ENCODE assay signal across 8 cellular contexts in genomic region chr20:52150440-52151258, GRCh38. TPM values are rescaled to one million over a fixed set of nuclear protein-coding genes. Genes with fewer than 3 reads are reported as not detected.
DNase-seq lines count a peak whose midpoint lies in the region; ATAC-seq, FAIRE-seq and TF ChIP-seq lines count a peak whose summit lies in the region.

No MANE protein-coding gene starts in this region.

- peaks cover 2 to 26% of the 10 kb centered on the region in 2 donors for H3K36me3 ChIP-seq in psoas muscle (ENCODE audit: insufficient read depth in 1 of 2, low read depth in 1 of 2)

- H3K4me1 ChIP-seq in psoas muscle = no peaks in the 10 kb centered on the region

- H3K27ac ChIP-seq in psoas muscle = no peak overlapping the region

- WGBS in psoas muscle, 3 donors = 62 to 72% (median 65%) methylated on average over 2 of the region's 2 CpGs

- intact Hi-C loops in psoas muscle (cut with DNase I) = no loop called here

- H3K9me3 ChIP-seq in psoas muscle = no peaks in the 10 kb centered on the region

- peak; percentile 62 for ATAC-seq in GM18867 (IDR thresholded peaks at IDR 0.05; ENCODE audit: unreplicated experiment)
- no peak for ATAC-seq in psoas muscle
- ATAC-seq in GM19397 (IDR thresholded peaks at IDR 0.05; ENCODE audit: unreplicated experiment) = no peak

- H3K4me3 ChIP-seq in psoas muscle = no peak overlapping the region

- DNase-seq in COLO668 (lab: John Stamatoyannopoulos, UW; ENCODE audit: unreplicated experiment) (peak; percentile 22), NCI-H1092 treated with DMSO at 0.1 percent for 48 hours (lab: John Stamatoyannopoulos, UW) (peak; percentile 38), foreskin melanocyte (peak; percentile 20), psoas muscle (no peak), UCSD-AML1 (lab: John Stamatoyannopoulos, UW; ENCODE audit: unreplicated experiment) (no peak)

- peak; percentile 76 for TF ChIP-seq CTCF in psoas muscle (IDR thresholded peaks at IDR 0.05)

- H3K27me3 ChIP-seq in psoas muscle (ENCODE audit: insufficient read depth in 3 of 3, low read length in 2 of 3) = no peaks in the 10 kb centered on the region

- FAIRE-seq in TTC549 (lab: Jason Lieb, UNC) = peak; percentile 86

RNA-seq across cellular contexts. Expression of gene ZFP64, which starts 40.9 kb away (rescaled TPM):
- 1 to 10 TPM; 3.1 to 6.5 (median 4.0) TPM for total RNA-seq in psoas muscle
- 1 to 10 TPM; 2.5 to 4.9 (median 3.2) TPM for polyA plus RNA-seq in psoas muscle

Comparison
In these comparisons a context has a peak if more than half of its experiments do, and no peak if none do; other contexts are left out.
1. DNase-seq: peak in COLO668 (single experiment), NCI-H1092 treated with DMSO at 0.1 percent for 48 hours (single experiment) and foreskin melanocyte (single experiment); none in psoas muscle (0 of 2) and UCSD-AML1 (single experiment).